In genomic region chr9:123438321-123438720, GRCh38 we compare ENCODE assay signal across 16 cellular contexts.
DNase-seq lines count a peak whose midpoint lies in the region; ATAC-seq, FAIRE-seq and TF ChIP-seq lines count a peak whose summit lies in the region.
"Had no signal": no experiment of that assay in that cellular context is flagged by ENCODE, and none has a peak within 500 bp of the region (broad histone marks: within the 10 kb centered on the region; RNA-seq: fewer than 3 reads in every experiment).

No MANE protein-coding gene starts in this region.

- peak overlapping the region; percentile 88 for H3K27ac Mint-ChIP-seq in astrocyte (ENCODE audit: unreplicated experiment)
- H3K27ac Mint-ChIP-seq: activated CD4-positive, alpha-beta memory T cell treated with anti-CD3 and anti-CD28 coated beads, Interleukin-2, amount 10 ng/mL, durations not matched to agents 7 days and 5 days; activated naive CD8-positive, alpha-beta T cell treated with anti-CD3 and anti-CD28 coated beads, Interleukin-2, amount 50 U/mL, for 24 hours; activated T-cell treated with anti-CD3 and anti-CD28 coated beads, Interleukin-2, amount 50 U/mL, for 72 hours; naive thymus-derived CD4-positive, alpha-beta T cell had no signal

- H3K4me3 Mint-ChIP-seq in astrocyte (ENCODE audit: unreplicated experiment): no peak overlapping the region
- H3K4me3 Mint-ChIP-seq: activated CD4-positive, alpha-beta memory T cell treated with anti-CD3 and anti-CD28 coated beads, Interleukin-2, amount 10 ng/mL, durations not matched to agents 7 days and 5 days; activated naive CD8-positive, alpha-beta T cell treated with anti-CD3 and anti-CD28 coated beads, Interleukin-2, amount 50 U/mL, for 24 hours; activated T-cell treated with anti-CD3 and anti-CD28 coated beads, Interleukin-2, amount 50 U/mL, for 72 hours; naive thymus-derived CD4-positive, alpha-beta T cell had no signal

- H3K27ac ChIP-seq in HUES64 (ENCODE audit: low read depth, low read length): peak overlapping the region; percentile 40; the same call in 1 of the 2 replicates
- H3K27ac ChIP-seq in astrocyte (ENCODE audit: low read depth, low read length): no peak overlapping the region
- H3K27ac ChIP-seq in liver (ENCODE audit: low read depth in 1 of 2, low read length in 2 of 2): no peak overlapping the region
- H3K27ac ChIP-seq: foreskin keratinocyte had no signal

- H2AFZ ChIP-seq in astrocyte (ENCODE audit: low read depth, low read length): peak overlapping the region; percentile 22

- ATAC-seq in sciatic nerve (no peak), GM21786 (IDR thresholded peaks at IDR 0.05; ENCODE audit: unreplicated experiment) (no peak), GM21576 (IDR thresholded peaks at IDR 0.05; ENCODE audit: unreplicated experiment) (no peak)
- ATAC-seq: activated naive CD8-positive, alpha-beta T cell treated with anti-CD3 and anti-CD28 coated beads, Interleukin-2, amount 50 U/mL, for 24 hours; activated T-cell treated with anti-CD3 and anti-CD28 coated beads, Interleukin-2, amount 50 U/mL, for 72 hours; foreskin keratinocyte; left ventricle myocardium superior; naive thymus-derived CD4-positive, alpha-beta T cell had no signal

- no peaks in the 10 kb centered on the region for H3K79me2 ChIP-seq in astrocyte (ENCODE audit: insufficient read depth, low read length)

- no peaks in the 10 kb centered on the region for H3K36me3 ChIP-seq in HUES64 (ENCODE audit: insufficient read depth, low read length)
- no peaks in the 10 kb centered on the region for H3K36me3 ChIP-seq in astrocyte (ENCODE audit: insufficient read depth, low read length)
- H3K36me3 ChIP-seq in liver (ENCODE audit: control insufficient read depth in 4 of 4, insufficient read depth in 3 of 4, low read depth in 1 of 4, low read length in 3 of 4): peaks cover 5 to 20% (median 12%) of the 10 kb centered on the region in 4 donors

- H3K27me3 ChIP-seq in HUES64 (ENCODE audit: insufficient read depth, low read length): no peaks in the 10 kb centered on the region
- H3K27me3 ChIP-seq in astrocyte (ENCODE audit: insufficient read depth, low read length): no peaks in the 10 kb centered on the region
- no peaks in the 10 kb centered on the region for H3K27me3 ChIP-seq in liver (ENCODE audit: control insufficient read depth in 4 of 4, insufficient read depth in 4 of 4, low read length in 3 of 4)
- H3K27me3 ChIP-seq: foreskin keratinocyte had no signal

- TF ChIP-seq CTCF in astrocyte (IDR thresholded peaks at IDR 0.05; ENCODE audit: insufficient read depth, low read depth, low read length) (no peak), liver (IDR thresholded peaks at IDR 0.05; ENCODE audit: low read depth, low read length, missing input control) (no peak)

- H3K36me3 Mint-ChIP-seq in astrocyte (ENCODE audit: low read depth, unreplicated experiment): peaks cover 7% of the 10 kb centered on the region

- intact Hi-C loops in sciatic nerve (cut with DNase I): no loop called here

- peaks cover 12% of the 10 kb centered on the region for H3K4me1 Mint-ChIP-seq in astrocyte (ENCODE audit: low read depth, unreplicated experiment)
- H3K4me1 Mint-ChIP-seq: activated CD4-positive, alpha-beta memory T cell treated with anti-CD3 and anti-CD28 coated beads, Interleukin-2, amount 10 ng/mL, durations not matched to agents 7 days and 5 days; activated naive CD8-positive, alpha-beta T cell treated with anti-CD3 and anti-CD28 coated beads, Interleukin-2, amount 50 U/mL, for 24 hours; naive thymus-derived CD4-positive, alpha-beta T cell had no signal

- DNase-seq in astrocyte (ENCODE audit: low read depth) (peak; percentile 57), sciatic nerve (ENCODE audit: low spot score) (peak; percentile 6), CD1c-positive myeloid dendritic cell (ENCODE audit: extremely low spot score) (no peak)
- DNase-seq: activated CD4-positive, alpha-beta memory T cell treated with anti-CD3 and anti-CD28 coated beads, Interleukin-2, amount 10 ng/mL, durations not matched to agents 7 days and 5 days; activated naive CD8-positive, alpha-beta T cell treated with anti-CD3 and anti-CD28 coated beads, Interleukin-2, amount 50 U/mL, for 24 hours; activated T-cell treated with anti-CD3 and anti-CD28 coated beads, Interleukin-2, amount 50 U/mL, for 72 hours; caudate nucleus; foreskin keratinocyte; left ventricle myocardium superior; naive thymus-derived CD4-positive, alpha-beta T cell; NCI-H2029 treated with DMSO at 0.1 percent for 48 hours; RPMI8226 had no signal

- no peak for FAIRE-seq in astrocyte (lab: Jason Lieb, UNC)

- 43% methylated on average over 8 of the region's 8 CpGs for WGBS in HUES64
- 82% methylated on average over 8 of the region's 8 CpGs for WGBS in liver

- H4K20me1 ChIP-seq in astrocyte (ENCODE audit: insufficient read depth, low read length): no peaks in the 10 kb centered on the region

- no peaks in the 10 kb centered on the region for H3K9me3 Mint-ChIP-seq in astrocyte (ENCODE audit: unreplicated experiment)
- H3K9me3 Mint-ChIP-seq: activated CD4-positive, alpha-beta memory T cell treated with anti-CD3 and anti-CD28 coated beads, Interleukin-2, amount 10 ng/mL, durations not matched to agents 7 days and 5 days; activated naive CD8-positive, alpha-beta T cell treated with anti-CD3 and anti-CD28 coated beads, Interleukin-2, amount 50 U/mL, for 24 hours; activated T-cell treated with anti-CD3 and anti-CD28 coated beads, Interleukin-2, amount 50 U/mL, for 72 hours; naive thymus-derived CD4-positive, alpha-beta T cell had no signal

- H3K4me3 ChIP-seq in HUES64 (ENCODE audit: low read length) (no peak overlapping the region), astrocyte (ENCODE audit: insufficient read depth, low read depth, low read length) (no peak overlapping the region), liver (ENCODE audit: low read depth in 1 of 3, low read length in 3 of 3) (no peak overlapping the region)

- H3K4me2 ChIP-seq in astrocyte (ENCODE audit: low read length): peak overlapping the region; percentile 37

- H3K27me3 Mint-ChIP-seq in astrocyte (ENCODE audit: low read depth, unreplicated experiment): peaks cover 9% of the 10 kb centered on the region
- H3K27me3 Mint-ChIP-seq: activated CD4-positive, alpha-beta memory T cell treated with anti-CD3 and anti-CD28 coated beads, Interleukin-2, amount 10 ng/mL, durations not matched to agents 7 days and 5 days; activated naive CD8-positive, alpha-beta T cell treated with anti-CD3 and anti-CD28 coated beads, Interleukin-2, amount 50 U/mL, for 24 hours; naive thymus-derived CD4-positive, alpha-beta T cell had no signal

- peak overlapping the region; percentile 69; the same call in 1 of the 2 replicates for H3K9ac ChIP-seq in HUES64 (ENCODE audit: low read depth, low read length)
- no peak overlapping the region for H3K9ac ChIP-seq in astrocyte (ENCODE audit: low read length)
- no peak overlapping the region for H3K9ac ChIP-seq in liver (ENCODE audit: low read depth in 1 of 2, low read length in 2 of 2)

- no peak for TF ChIP-seq RAD21 in liver (IDR thresholded peaks at IDR 0.05)

- H3K9me3 ChIP-seq in HUES64 (ENCODE audit: insufficient read depth, low read depth, low read length): no peaks in the 10 kb centered on the region
- H3K9me3 ChIP-seq in astrocyte (ENCODE audit: insufficient read depth, low read depth, low read length): no peaks in the 10 kb centered on the region
- no peaks in the 10 kb centered on the region for H3K9me3 ChIP-seq in liver (ENCODE audit: control insufficient read depth in 4 of 4, low read length in 3 of 4)

- H3K4me1 ChIP-seq in HUES64 (ENCODE audit: insufficient read depth, low read length): peaks cover 24% of the 10 kb centered on the region
- H3K4me1 ChIP-seq in astrocyte (ENCODE audit: insufficient read depth, low read length): peaks cover 10% of the 10 kb centered on the region
- H3K4me1 ChIP-seq in liver (ENCODE audit: control insufficient read depth in 4 of 4, insufficient read depth in 4 of 4, low read length in 3 of 4): peaks cover 0 to 3% (median 0%) of the 10 kb centered on the region in 4 donors
- H3K4me1 ChIP-seq: foreskin keratinocyte had no signal

TF ChIP-seq in liver, 16 proteins besides CTCF, POLR2A, EP300 and RAD21:
- peak; percentile 28 for TF ChIP-seq NR2F2 (IDR thresholded peaks at IDR 0.05)
- TF ChIP-seq HNF4A (conservative IDR thresholded peaks at IDR 0.05): no peak
